1 cellular context compared by ENCODE assay signal in the genomic region with DNA sequence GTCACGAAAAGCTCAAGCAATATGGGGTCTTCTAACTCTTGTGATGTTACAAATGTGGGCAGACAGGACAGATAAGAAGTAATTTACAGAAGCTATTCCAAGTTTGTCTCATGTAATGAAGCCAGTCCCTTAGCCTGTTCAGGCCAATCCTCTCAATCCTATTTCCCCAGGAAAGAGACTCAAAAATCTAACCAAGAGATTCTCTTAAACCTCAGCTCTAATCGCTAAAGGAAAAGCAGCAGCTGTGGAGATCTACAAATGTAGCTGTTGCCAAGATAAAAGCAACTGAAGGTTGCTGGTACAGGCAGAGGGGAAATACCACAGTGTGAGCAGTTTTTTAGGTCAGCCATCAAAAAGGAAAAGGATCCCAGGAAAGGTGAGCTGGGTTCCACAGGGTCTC.
TF ChIP-seq lines count a peak whose summit lies in the region.

No MANE protein-coding gene starts in this region.

TF ChIP-seq in SK-N-SH treated with all-trans-retinoic acid at 6 μM for 48 hours, 23 proteins besides CTCF, POLR2A, EP300 and RAD21:
- TF ChIP-seq, protein P1, sequence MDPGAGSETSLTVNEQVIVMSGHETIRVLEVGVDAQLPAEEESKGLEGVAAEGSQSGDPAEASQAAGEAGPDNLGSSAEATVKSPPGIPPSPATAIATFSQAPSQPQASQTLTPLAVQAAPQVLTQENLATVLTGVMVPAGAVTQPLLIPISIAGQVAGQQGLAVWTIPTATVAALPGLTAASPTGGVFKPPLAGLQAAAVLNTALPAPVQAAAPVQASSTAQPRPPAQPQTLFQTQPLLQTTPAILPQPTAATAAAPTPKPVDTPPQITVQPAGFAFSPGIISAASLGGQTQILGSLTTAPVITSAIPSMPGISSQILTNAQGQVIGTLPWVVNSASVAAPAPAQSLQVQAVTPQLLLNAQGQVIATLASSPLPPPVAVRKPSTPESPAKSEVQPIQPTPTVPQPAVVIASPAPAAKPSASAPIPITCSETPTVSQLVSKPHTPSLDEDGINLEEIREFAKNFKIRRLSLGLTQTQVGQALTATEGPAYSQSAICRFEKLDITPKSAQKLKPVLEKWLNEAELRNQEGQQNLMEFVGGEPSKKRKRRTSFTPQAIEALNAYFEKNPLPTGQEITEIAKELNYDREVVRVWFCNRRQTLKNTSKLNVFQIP (CRISPR knock-in tag; IDR thresholded peaks at IDR 0.05; ENCODE audit: borderline replicate concordance, low read depth), result no peak
- TF ChIP-seq ZFP3 (CRISPR knock-in tag; IDR thresholded peaks at IDR 0.05), result no peak
